24 cellular contexts compared by ENCODE assay signal in genomic region chr3:71890356-71890931, GRCh38.
"Had no signal": no experiment of that assay in that cellular context is flagged by ENCODE, and none has a peak within 500 bp of the region (broad histone marks: within the 10 kb centered on the region; RNA-seq: fewer than 3 reads in every experiment).

No MANE protein-coding gene starts in this region.

- H3K9me3 ChIP-seq: Peyer's patch had no signal

- H3K4me3 ChIP-seq: Peyer's patch had no signal

- H3K27ac Mint-ChIP-seq: activated CD4-positive, alpha-beta memory T cell treated with anti-CD3 and anti-CD28 coated beads for 36 hours; activated CD4-positive, alpha-beta T cell treated with anti-CD3 and anti-CD28 coated beads, Interleukin-2, amount 10 ng/mL, durations not matched to agents 7 days and 5 days; activated naive CD8-positive, alpha-beta T cell; brain; T-helper 17 cell had no signal

- H3K4me1 ChIP-seq: Peyer's patch had no signal

- ATAC-seq: activated T-cell treated with anti-CD3 and anti-CD28 coated beads, Interleukin-2, amount 50 U/mL, for 4 hours; T-helper 17 cell had no signal

- H3K27me3 ChIP-seq: Peyer's patch had no signal

- H3K4me1 Mint-ChIP-seq: activated CD4-positive, alpha-beta T cell treated with anti-CD3 and anti-CD28 coated beads, Interleukin-2, amount 10 ng/mL, durations not matched to agents 7 days and 5 days had no signal

- H3K4me3 Mint-ChIP-seq: activated CD4-positive, alpha-beta memory T cell treated with anti-CD3 and anti-CD28 coated beads for 36 hours; activated CD4-positive, alpha-beta T cell treated with anti-CD3 and anti-CD28 coated beads, Interleukin-2, amount 10 ng/mL, durations not matched to agents 7 days and 5 days; activated naive CD8-positive, alpha-beta T cell; activated T-cell treated with anti-CD3 and anti-CD28 coated beads, Interleukin-2, amount 50 U/mL, for 4 hours; brain; T-helper 17 cell had no signal

- H3K36me3 ChIP-seq: Peyer's patch had no signal

- H3K27ac ChIP-seq: Peyer's patch, RWPE1, VCaP had no signal

- DNase-seq: activated CD4-positive, alpha-beta memory T cell treated with anti-CD3 and anti-CD28 coated beads for 36 hours; activated CD4-positive, alpha-beta T cell treated with anti-CD3 and anti-CD28 coated beads, Interleukin-2, amount 10 ng/mL, durations not matched to agents 7 days and 5 days; activated CD4-positive, CD25-positive, alpha-beta regulatory T cell; activated CD8-positive, alpha-beta memory T cell treated with anti-CD3 and anti-CD28 coated beads for 24 hours; activated effector memory CD4-positive, alpha-beta T cell treated with anti-CD3 and anti-CD28 coated beads, Interleukin-2, amount 50 U/mL, for 16 hours; activated naive CD4-positive, alpha-beta T cell treated with Interleukin-2 at 50 U/mL for 16 hours; activated T-cell treated with anti-CD3 and anti-CD28 coated beads, Interleukin-2, amount 50 U/mL, for 4 hours; amygdala; Karpas-422; MM.1S; NCI-H1105; NCI-H1436; NCI-H1694 treated with DMSO at 0.1 percent for 48 hours; NCI-H2029 treated with DMSO at 0.1 percent for 48 hours; NCI-H446; NCI-H524; Peyer's patch; SHP77 treated with DMSO at 0.1 percent for 48 hours; T-helper 17 cell; T-helper 9 cell had no signal

- H3K36me3 Mint-ChIP-seq: activated CD4-positive, alpha-beta memory T cell treated with anti-CD3 and anti-CD28 coated beads for 36 hours; activated naive CD8-positive, alpha-beta T cell; brain had no signal

- H3K9me3 Mint-ChIP-seq: activated CD4-positive, alpha-beta memory T cell treated with anti-CD3 and anti-CD28 coated beads for 36 hours; activated CD4-positive, alpha-beta T cell treated with anti-CD3 and anti-CD28 coated beads, Interleukin-2, amount 10 ng/mL, durations not matched to agents 7 days and 5 days; activated T-cell treated with anti-CD3 and anti-CD28 coated beads, Interleukin-2, amount 50 U/mL, for 4 hours had no signal
